ENCODE assay signal across 25 cellular contexts in genomic region chr9:14014209-14014608, GRCh38.
"Had no signal": no experiment of that assay in that cellular context is flagged by ENCODE, and none has a peak within 500 bp of the region (broad histone marks: within the 10 kb centered on the region; RNA-seq: fewer than 3 reads in every experiment).

No MANE protein-coding gene starts in this region.

- H3K27me3 ChIP-seq: breast epithelium, esophagus squamous epithelium, neural progenitor cell, sigmoid colon, testis had no signal

- H3K4me3 ChIP-seq: breast epithelium, esophagus squamous epithelium, neural progenitor cell, sigmoid colon, testis had no signal

- DNase-seq: activated CD4-positive, alpha-beta T cell treated with anti-CD3 and anti-CD28 coated beads, Interleukin-2, amount 10 ng/mL, durations not matched to agents 7 days and 5 days; activated CD4-positive, CD25-positive, alpha-beta regulatory T cell treated with anti-CD3 and anti-CD28 coated beads, Interleukin-2, amount 50 U/mL, for 72 hours; activated CD8-positive, alpha-beta T cell treated with anti-CD3 and anti-CD28 coated beads for 36 hours; activated naive CD4-positive, alpha-beta T cell; activated T-cell treated with anti-CD3 and anti-CD28 coated beads, Interleukin-2, amount 50 U/mL, for 48 hours; dermis blood vessel endothelial cell; effector CD4-positive, alpha-beta T cell; esophagus squamous epithelium; glutamatergic neuron; kidney glomerular epithelial cell; mammary epithelial cell; naive thymus-derived CD4-positive, alpha-beta T cell; occipital lobe; sigmoid colon; SK-N-SH; stimulated activated CD4-positive, alpha-beta T cell treated with anti-CD3 and anti-CD28 coated beads, Interleukin-15, amount 100 ng/mL, for 24 hours; stimulated activated CD4-positive, alpha-beta T cell treated with anti-CD3 and anti-CD28 coated beads, Interleukin-2, amount 100 ng/mL, for 24 hours; stimulated activated naive CD4-positive, alpha-beta T cell; T-helper 17 cell; testis; trophoblast cell had no signal

- H3K9me3 ChIP-seq: breast epithelium, esophagus squamous epithelium, sigmoid colon, SK-N-SH, testis had no signal

- ATAC-seq: activated CD8-positive, alpha-beta T cell treated with anti-CD3 and anti-CD28 coated beads for 36 hours; activated naive CD4-positive, alpha-beta T cell treated with anti-CD3 and anti-CD28 coated beads, Interleukin-2, amount 50 U/mL, for 72 hours; naive thymus-derived CD4-positive, alpha-beta T cell; T-helper 17 cell had no signal

- H3K27ac ChIP-seq: breast epithelium, epithelial cell of prostate, esophagus squamous epithelium, neural progenitor cell, sigmoid colon, testis had no signal

- H3K36me3 ChIP-seq: breast epithelium, esophagus squamous epithelium, neural progenitor cell, sigmoid colon had no signal

- H3K4me1 ChIP-seq: breast epithelium, neural progenitor cell, testis had no signal
